Comparison of ENCODE assay signal across 1 cellular context in genomic region chr5:173582198-173583092, GRCh38.
TF ChIP-seq lines count a peak whose summit lies in the region.

No MANE protein-coding gene starts in this region.

TF ChIP-seq in IMR-90, 13 proteins besides CTCF, POLR2A, EP300 and RAD21 (continued from another document):
- TF ChIP-seq RFX5 (IDR thresholded peaks at IDR 0.05; ENCODE audit: low read depth, low read length): no peak
- no peak for TF ChIP-seq MAZ (IDR thresholded peaks at IDR 0.05; ENCODE audit: borderline replicate concordance, low read depth, low read length)
- no peak for TF ChIP-seq SMC3 (IDR thresholded peaks at IDR 0.05; ENCODE audit: low read depth, low read length)
- TF ChIP-seq USF2 (IDR thresholded peaks at IDR 0.05; ENCODE audit: low read depth, low read length): no peak
- TF ChIP-seq ELK1 (IDR thresholded peaks at IDR 0.05; ENCODE audit: borderline replicate concordance, low read depth, low read length): no peak
- TF ChIP-seq RCOR1 (IDR thresholded peaks at IDR 0.05; ENCODE audit: insufficient replicate concordance, low read length): no peak
- TF ChIP-seq MAFK (IDR thresholded peaks at IDR 0.05; ENCODE audit: low read depth, low read length): no peak
- TF ChIP-seq BHLHE40 (IDR thresholded peaks at IDR 0.05; ENCODE audit: low read depth, low read length): no peak
- no peak for TF ChIP-seq CHD1 (IDR thresholded peaks at IDR 0.05; ENCODE audit: low read depth, low read length)
- no peak for TF ChIP-seq NFE2L2 (IDR thresholded peaks at IDR 0.05; ENCODE audit: low read depth, low read length)
TF ChIP-seq in IMR-90: peak in this region for 0.
